15 cellular contexts compared by ENCODE assay signal in genomic region chr4:139633195-139633594, GRCh38. TPM values are rescaled to one million over a fixed set of nuclear protein-coding genes. Genes with fewer than 3 reads are reported as not detected.
DNase-seq lines count a peak whose midpoint lies in the region; ATAC-seq and TF ChIP-seq lines count a peak whose summit lies in the region.
"Had no signal": no experiment of that assay in that cellular context is flagged by ENCODE, and none has a peak within 500 bp of the region (broad histone marks: within the 10 kb centered on the region; RNA-seq: fewer than 3 reads in every experiment).

No MANE protein-coding gene starts in this region.

- intact Hi-C loops in dorsolateral prefrontal cortex (cut with DNase I) = loop anchor here in 1 of 2 donors (10.0 kb wide), 2 partner anchors 138 to 218 kb away; no protein-coding TSS in a partner anchor
- intact Hi-C loops in psoas muscle (cut with DNase I) = loop anchor here (5.0 to 10.0 kb wide), 3 partner anchors 136 to 228 kb away; no protein-coding TSS in a partner anchor

- H3K9me3 ChIP-seq in HUES48 (ENCODE audit: control insufficient read depth, insufficient read depth, low read length) (no peaks in the 10 kb centered on the region), psoas muscle (peaks cover 3% of the 10 kb centered on the region)

- H3K4me3 ChIP-seq in HUES48 (ENCODE audit: low read depth, low read length) = peak overlapping the region; percentile 55; the same call in 1 of the 2 replicates
- H3K4me3 ChIP-seq in dorsolateral prefrontal cortex = peak overlapping the region in 51 of 59 donors; percentile 1 to 60 (median 38)
- peak overlapping the region; percentile 25 for H3K4me3 ChIP-seq in psoas muscle

- H3K27me3 ChIP-seq in HUES48 (ENCODE audit: control insufficient read depth, insufficient read depth, low read length) (peaks cover 65% of the 10 kb centered on the region), dorsolateral prefrontal cortex (no peaks in the 10 kb centered on the region), psoas muscle (ENCODE audit: insufficient read depth in 3 of 3, low read length in 2 of 3) (no peaks in the 10 kb centered on the region)

- H3K36me3 ChIP-seq in HUES48 (ENCODE audit: control insufficient read depth, insufficient read depth, low read length) = no peaks in the 10 kb centered on the region
- no peaks in the 10 kb centered on the region for H3K36me3 ChIP-seq in psoas muscle (ENCODE audit: insufficient read depth in 1 of 2, low read depth in 1 of 2)

- 67 to 79% (median 74%) methylated on average over 17 of the region's 17 CpGs for WGBS in psoas muscle, 3 donors

- H3K9ac ChIP-seq in HUES48 (ENCODE audit: low read depth, low read length) = no peak overlapping the region

- ATAC-seq in psoas muscle = no peak
- ATAC-seq in HG03354 (IDR thresholded peaks at IDR 0.05; ENCODE audit: poor library complexity, severe bottlenecking, unreplicated experiment) = no peak
- ATAC-seq in GM19324 (IDR thresholded peaks at IDR 0.05; ENCODE audit: low FRiP score, unreplicated experiment) = no peak
- ATAC-seq: activated CD4-positive, CD25-positive, alpha-beta regulatory T cell treated with anti-CD3 and anti-CD28 coated beads, Interleukin-2, amount 50 U/mL, for 24 hours had no signal

- TF ChIP-seq CTCF in dorsolateral prefrontal cortex (IDR thresholded peaks at IDR 0.05 in 54 of 56, conservative IDR thresholded peaks at IDR 0.05 in 2 of 56; ENCODE audit: low read depth in 1 of 56, partially characterized antibody in 56 of 56) (no peak), psoas muscle (IDR thresholded peaks at IDR 0.05) (no peak)

- H3K27ac ChIP-seq in HUES48 (ENCODE audit: low read depth, low read length) (no peak overlapping the region), dorsolateral prefrontal cortex (no peak overlapping the region), psoas muscle (no peak overlapping the region)

- H3K4me1 ChIP-seq in HUES48 (ENCODE audit: control insufficient read depth, insufficient read depth, low read length) (peaks cover 18% of the 10 kb centered on the region), psoas muscle (no peaks in the 10 kb centered on the region)

- no peak for DNase-seq in dorsolateral prefrontal cortex
- DNase-seq in islet precursor cell = peak; percentile 23
- DNase-seq in psoas muscle = no peak
- no peak for DNase-seq in NCI-H1105 (lab: John Stamatoyannopoulos, UW)
- DNase-seq in epidermal melanocyte (ENCODE audit: insufficient read length, low spot score) = no peak
- DNase-seq: activated naive CD8-positive, alpha-beta T cell treated with anti-CD3 and anti-CD28 coated beads, Interleukin-2, amount 10 ng/mL, durations not matched to agents 7 days and 5 days; foreskin melanocyte; GOT3; NCI-H2227 treated with DMSO at 0.1 percent for 48 hours; stimulated activated CD8-positive, alpha-beta memory T cell treated with anti-CD3 and anti-CD28 coated beads, Interleukin-4, amount 100 ng/mL, for 48 hours; SW 1271 had no signal

RNA-seq across cellular contexts. Expression of gene MGST2, which starts 32.4 kb away (rescaled TPM):
- total RNA-seq in dorsolateral prefrontal cortex = 10 to 100 TPM; 10.6 to 42.8 (median 23.2) TPM
- 10 to 100 TPM; 18.2 to 56.2 (median 50.4) TPM for total RNA-seq in psoas muscle
- 10 to 100 TPM; 25.6 to 47.0 (median 32.7) TPM for polyA plus RNA-seq in psoas muscle
